In genomic region chr12:132267873-132268272, GRCh38 we compare ENCODE assay signal across 2 cellular contexts.
TF ChIP-seq lines count a peak whose summit lies in the region.

No MANE protein-coding gene starts in this region.

TF ChIP-seq in GM12891, 5 proteins besides CTCF, POLR2A, EP300 and RAD21:
- no peak for TF ChIP-seq TAF1 (IDR thresholded peaks at IDR 0.05; ENCODE audit: low read depth, low read length)
- no peak for TF ChIP-seq POLR2AphosphoS5 (IDR thresholded peaks at IDR 0.05; ENCODE audit: low read depth, low read length)
- TF ChIP-seq POU2F2 (IDR thresholded peaks at IDR 0.05; ENCODE audit: low read depth, low read length) = no peak
- no peak for TF ChIP-seq SPI1 (IDR thresholded peaks at IDR 0.05; ENCODE audit: low read depth, low read length)
- no peak for TF ChIP-seq PAX5 (IDR thresholded peaks at IDR 0.05; ENCODE audit: insufficient read depth, low read length, severe bottlenecking)

TF ChIP-seq in IMR-90, 13 proteins besides CTCF, POLR2A, EP300 and RAD21:
- TF ChIP-seq FOS (IDR thresholded peaks at IDR 0.05; ENCODE audit: low read depth, low read length) (no peak), MAZ (IDR thresholded peaks at IDR 0.05; ENCODE audit: borderline replicate concordance, low read depth, low read length) (no peak), CHD1 (IDR thresholded peaks at IDR 0.05; ENCODE audit: low read depth, low read length) (no peak), SMC3 (IDR thresholded peaks at IDR 0.05; ENCODE audit: low read depth, low read length) (no peak), CEBPB (IDR thresholded peaks at IDR 0.05; ENCODE audit: low read depth, low read length) (no peak), MAFK (IDR thresholded peaks at IDR 0.05; ENCODE audit: low read depth, low read length) (no peak), ELK1 (IDR thresholded peaks at IDR 0.05; ENCODE audit: borderline replicate concordance, low read depth, low read length) (no peak), NFE2L2 (IDR thresholded peaks at IDR 0.05; ENCODE audit: low read depth, low read length) (no peak), RCOR1 (IDR thresholded peaks at IDR 0.05; ENCODE audit: insufficient replicate concordance, low read length) (no peak), RFX5 (IDR thresholded peaks at IDR 0.05; ENCODE audit: low read depth, low read length) (no peak), USF2 (IDR thresholded peaks at IDR 0.05; ENCODE audit: low read depth, low read length) (no peak), MXI1 (IDR thresholded peaks at IDR 0.05; ENCODE audit: borderline replicate concordance, low read depth, low read length) (no peak), BHLHE40 (IDR thresholded peaks at IDR 0.05; ENCODE audit: low read depth, low read length) (no peak)
